8 cellular contexts compared by ENCODE assay signal in the genomic region with DNA sequence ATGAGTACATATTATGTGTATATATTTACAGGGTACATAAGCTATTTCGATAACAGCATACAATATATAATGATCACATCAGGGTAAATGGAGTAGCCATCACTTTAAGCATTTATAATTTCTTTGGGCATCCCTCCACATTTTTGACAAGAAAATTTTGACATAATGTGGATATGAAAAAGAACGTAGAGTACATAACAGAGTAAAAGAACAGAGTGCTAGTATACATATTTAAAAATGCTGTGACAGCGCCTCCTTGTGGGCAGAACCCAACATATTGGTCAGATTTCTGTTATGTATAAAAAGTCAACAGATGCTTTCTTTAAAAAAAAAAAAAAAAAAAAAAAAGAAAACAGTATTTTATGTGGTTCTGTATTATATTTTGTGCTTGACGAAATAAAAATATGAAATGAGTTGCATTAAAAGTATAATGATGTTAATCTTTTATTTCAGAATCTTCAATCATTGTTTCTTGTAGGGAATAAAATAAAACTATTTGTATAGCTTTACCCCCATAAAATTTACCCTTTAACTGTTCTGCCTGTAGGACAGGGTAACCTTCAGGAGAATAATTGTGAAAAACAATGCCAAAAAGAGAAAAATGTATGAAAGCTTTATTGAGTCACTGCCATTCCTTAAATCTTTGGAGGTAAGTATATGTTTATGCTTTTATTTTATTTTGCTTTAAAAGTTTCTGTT. TPM values are rescaled to one million over a fixed set of nuclear protein-coding genes. Genes with fewer than 3 reads are reported as not detected.
A peak's percentile ranks its signal among the peaks of the same experiment; 100 is the strongest.
DNase-seq lines count a peak whose midpoint lies in the region; ATAC-seq, FAIRE-seq and TF ChIP-seq lines count a peak whose summit lies in the region.

No MANE protein-coding gene starts in this region.

- H3K36me3 Mint-ChIP-seq in activated naive CD8-positive, alpha-beta T cell treated with anti-CD3 and anti-CD28 coated beads, Interleukin-2, amount 50 U/mL, for 24 hours (ENCODE audit: low read depth) = no peaks in the 10 kb centered on the region

- no peaks in the 10 kb centered on the region for H3K4me1 ChIP-seq in right cardiac atrium (ENCODE audit: control insufficient read depth, insufficient read depth, low read length)

- H3K27me3 Mint-ChIP-seq in activated naive CD8-positive, alpha-beta T cell treated with anti-CD3 and anti-CD28 coated beads, Interleukin-2, amount 50 U/mL, for 24 hours = no peaks in the 10 kb centered on the region

- no peak for FAIRE-seq in GM12892 (lab: Jason Lieb, UNC)

- ATAC-seq in activated naive CD8-positive, alpha-beta T cell treated with anti-CD3 and anti-CD28 coated beads, Interleukin-2, amount 50 U/mL, for 24 hours = no peak
- peak; percentile 67 to 71 for ATAC-seq in right cardiac atrium
- ATAC-seq in GM19467 (IDR thresholded peaks at IDR 0.05; ENCODE audit: unreplicated experiment) = no peak

- no peaks in the 10 kb centered on the region for H3K9me3 Mint-ChIP-seq in activated naive CD8-positive, alpha-beta T cell treated with anti-CD3 and anti-CD28 coated beads, Interleukin-2, amount 50 U/mL, for 24 hours

- peaks cover 7% of the 10 kb centered on the region for H3K4me1 Mint-ChIP-seq in activated naive CD8-positive, alpha-beta T cell treated with anti-CD3 and anti-CD28 coated beads, Interleukin-2, amount 50 U/mL, for 24 hours

- H3K27ac Mint-ChIP-seq in activated naive CD8-positive, alpha-beta T cell treated with anti-CD3 and anti-CD28 coated beads, Interleukin-2, amount 50 U/mL, for 24 hours = no peak overlapping the region

- DNase-seq in EH (ENCODE audit: low read depth) = peak; percentile 73
- DNase-seq in NCI-H1092 (lab: John Stamatoyannopoulos, UW) = peak; percentile 65
- peak; percentile 79 for DNase-seq in SW480 (ENCODE audit: low spot score)
- DNase-seq in activated naive CD8-positive, alpha-beta T cell treated with anti-CD3 and anti-CD28 coated beads, Interleukin-2, amount 50 U/mL, for 24 hours = peak; percentile 77
- DNase-seq in right cardiac atrium = peak; percentile 71 to 89 (median 72)
- DNase-seq in stimulated activated CD4-positive, alpha-beta T cell treated with anti-CD3 and anti-CD28 coated beads, Interleukin-12 subunit alpha, Interleukin-12 subunit beta, amount 100 ng/mL, for 24 hours (ENCODE audit: low read depth in 2 of 2) = peak; percentile 58 to 69
- no peak for DNase-seq in GM12892 (ENCODE audit: insufficient read length)

- H3K4me3 ChIP-seq in right cardiac atrium (ENCODE audit: low read length) = no peak overlapping the region

- no peak for TF ChIP-seq POLR2A in GM12892 (IDR thresholded peaks at IDR 0.05; ENCODE audit: low read depth, low read length)

- intact Hi-C loops in right cardiac atrium (cut with DNase I) = loop anchor here (2.0 to 10.0 kb wide), 4 partner anchors 203 to 358 kb away; no protein-coding TSS in a partner anchor

- 25% methylated on average over 4 of the region's 4 CpGs for whole genome bisulfite sequencing in right cardiac atrium

- H3K9me3 ChIP-seq in right cardiac atrium (ENCODE audit: control insufficient read depth, low read length) = no peaks in the 10 kb centered on the region

- no peak overlapping the region for H3K4me3 Mint-ChIP-seq in activated naive CD8-positive, alpha-beta T cell treated with anti-CD3 and anti-CD28 coated beads, Interleukin-2, amount 50 U/mL, for 24 hours

- no peak overlapping the region for H3K27ac ChIP-seq in right cardiac atrium (ENCODE audit: low read length)

- no peaks in the 10 kb centered on the region for H3K27me3 ChIP-seq in right cardiac atrium (ENCODE audit: control insufficient read depth, insufficient read depth)

RNA-seq across cellular contexts. Expression of a gene that starts 18.3 kb away (rescaled TPM):
- total RNA-seq in right cardiac atrium = 10 to 100 TPM; 40.0 to 64.7 (median 53.7) TPM
- 39.4 TPM for polyA plus RNA-seq in right cardiac atrium
- polyA plus RNA-seq in GM12892 (2012; ENCODE audit: missing spikeins) = 17.3 TPM

Comparison
In these comparisons a context has a peak if more than half of its experiments do, and no peak if none do; other contexts are left out.
1. ATAC-seq: peak in right cardiac atrium (2 of 2); none in activated naive CD8-positive, alpha-beta T cell treated with anti-CD3 and anti-CD28 coated beads, Interleukin-2, amount 50 U/mL, for 24 hours (single experiment) and GM19467 (single experiment).